In genomic region chr5:139863855-139864558, GRCh38 we compare ENCODE assay signal across 8 cellular contexts.
A peak's percentile ranks its signal among the peaks of the same experiment; 100 is the strongest.
DNase-seq lines count a peak whose midpoint lies in the region; ATAC-seq and TF ChIP-seq lines count a peak whose summit lies in the region.
"Had no signal": no experiment of that assay in that cellular context is flagged by ENCODE, and none has a peak within 500 bp of the region (broad histone marks: within the 10 kb centered on the region; RNA-seq: fewer than 3 reads in every experiment).

No MANE protein-coding gene starts in this region.

- no peaks in the 10 kb centered on the region for H3K9me3 ChIP-seq in trophoblast cell (ENCODE audit: insufficient read depth, low read depth, low read length)

- H3K27me3 Mint-ChIP-seq in activated naive CD4-positive, alpha-beta T cell treated with anti-CD3 and anti-CD28 coated beads, Interleukin-2, amount 10 ng/mL, durations not matched to agents 7 days and 5 days, result peaks cover 49% of the 10 kb centered on the region

- H4K8ac ChIP-seq in trophoblast cell (ENCODE audit: low read depth, low read length), result no peak overlapping the region

- no peak overlapping the region for H3K23ac ChIP-seq in trophoblast cell (ENCODE audit: low read length)

- H3K79me2 ChIP-seq in trophoblast cell (ENCODE audit: control insufficient read depth, insufficient read depth, low read length, poor library complexity), result no peaks in the 10 kb centered on the region

- peak; percentile 72 for DNase-seq in GM12865 (ENCODE audit: low read depth)
- peak; percentile 37 for DNase-seq in SHP77 treated with DMSO at 0.1 percent for 48 hours (lab: John Stamatoyannopoulos, UW)
- peak; percentile 68 for DNase-seq in activated naive CD4-positive, alpha-beta T cell treated with anti-CD3 and anti-CD28 coated beads, Interleukin-2, amount 10 ng/mL, durations not matched to agents 7 days and 5 days
- peak; percentile 16 for DNase-seq in glomerular endothelial cell (ENCODE audit: extremely low read depth, low read depth, low spot score)
- DNase-seq in trophoblast cell, result peak; percentile 60 to 72
- DNase-seq in ureter (ENCODE audit: low spot score), result peak; percentile 77

- H3K27ac Mint-ChIP-seq in activated naive CD4-positive, alpha-beta T cell treated with anti-CD3 and anti-CD28 coated beads, Interleukin-2, amount 10 ng/mL, durations not matched to agents 7 days and 5 days, result no peak overlapping the region

- no peak overlapping the region for H3K4me2 ChIP-seq in trophoblast cell (ENCODE audit: low read length)

- no peak overlapping the region for H2AFZ ChIP-seq in trophoblast cell (ENCODE audit: insufficient read depth, low read length, poor library complexity)

- no peaks in the 10 kb centered on the region for H3K36me3 Mint-ChIP-seq in activated naive CD4-positive, alpha-beta T cell treated with anti-CD3 and anti-CD28 coated beads, Interleukin-2, amount 10 ng/mL, durations not matched to agents 7 days and 5 days

- H3K27ac ChIP-seq in trophoblast cell (ENCODE audit: low read depth, low read length), result no peak overlapping the region
- H3K27ac ChIP-seq: epithelial cell of prostate had no signal

- H3K18ac ChIP-seq in trophoblast cell (ENCODE audit: low read length), result no peak overlapping the region

- H3K9ac ChIP-seq in trophoblast cell (ENCODE audit: low read length), result no peak overlapping the region

- H3K4me3 Mint-ChIP-seq in activated naive CD4-positive, alpha-beta T cell treated with anti-CD3 and anti-CD28 coated beads, Interleukin-2, amount 10 ng/mL, durations not matched to agents 7 days and 5 days, result no peak overlapping the region

- H3K36me3 ChIP-seq in trophoblast cell (ENCODE audit: control insufficient read depth in 1 of 2, insufficient read depth in 2 of 2, low read length in 2 of 2), result no peaks in the 10 kb centered on the region

- H3K4me3 ChIP-seq in GM12865 (ENCODE audit: low read depth, low read length) (no peak overlapping the region), trophoblast cell (ENCODE audit: low read depth, low read length) (no peak overlapping the region)

- no peak overlapping the region for H3K4ac ChIP-seq in trophoblast cell (ENCODE audit: low read depth, low read length)

- H4K12ac ChIP-seq in trophoblast cell (ENCODE audit: low read depth, low read length), result no peak overlapping the region

- H2BK120ac ChIP-seq in trophoblast cell (ENCODE audit: insufficient read depth, low read length, poor library complexity), result no peak overlapping the region

- H3K79me1 ChIP-seq in trophoblast cell (ENCODE audit: low read length), result no peaks in the 10 kb centered on the region

- H3K9me3 Mint-ChIP-seq in activated naive CD4-positive, alpha-beta T cell treated with anti-CD3 and anti-CD28 coated beads, Interleukin-2, amount 10 ng/mL, durations not matched to agents 7 days and 5 days, result no peaks in the 10 kb centered on the region

- peaks cover 3% of the 10 kb centered on the region for H3K27me3 ChIP-seq in trophoblast cell (ENCODE audit: insufficient read depth, low read length)

- H2AK5ac ChIP-seq in trophoblast cell (ENCODE audit: low read length), result no peak overlapping the region

- no peak overlapping the region for H4K91ac ChIP-seq in trophoblast cell (ENCODE audit: low read depth, low read length)

- CTCF ChIA-PET in activated naive CD4-positive, alpha-beta T cell treated with anti-CD3 and anti-CD28 coated beads, Interleukin-2, amount 10 ng/mL, durations not matched to agents 7 days and 5 days (lab: Charles Lee), result interaction anchor here (1.1 to 2.9 kb wide), 8 partner anchors 8 to 107 kb away, joined by 3 to 22 read pairs (median 10); no protein-coding TSS in a partner anchor

- no peaks in the 10 kb centered on the region for H3K4me1 Mint-ChIP-seq in activated naive CD4-positive, alpha-beta T cell treated with anti-CD3 and anti-CD28 coated beads, Interleukin-2, amount 10 ng/mL, durations not matched to agents 7 days and 5 days

- H2BK5ac ChIP-seq in trophoblast cell (ENCODE audit: low read depth, low read length, poor library complexity), result no peak overlapping the region

- H2BK12ac ChIP-seq in trophoblast cell (ENCODE audit: low read length), result no peak overlapping the region

- no peak overlapping the region for H3K14ac ChIP-seq in trophoblast cell (ENCODE audit: low read length)

- H3K4me1 ChIP-seq in trophoblast cell (ENCODE audit: control insufficient read depth in 1 of 2, insufficient read depth in 2 of 2, low read length in 2 of 2), result no peaks in the 10 kb centered on the region

- TF ChIP-seq CTCF in GM12865 (IDR thresholded peaks at IDR 0.05; ENCODE audit: insufficient read depth, low read depth, low read length, missing control alignments), result peak; percentile 81

- ATAC-seq in HG03175 (IDR thresholded peaks at IDR 0.05; ENCODE audit: unreplicated experiment), result peak; percentile 62

- no CpG with 5 or more reads among the region's 5 CpGs for WGBS in trophoblast cell (ENCODE audit: extremely low coverage, insufficient coverage, insufficient read length)

Comparison
In these comparisons a context has a peak if more than half of its experiments do, and no peak if none do; other contexts are left out.
1. DNase-seq: peak in every context shown above with its lines; median percentile 77 in ureter; 72 in GM12865; 68 in activated naive CD4-positive, alpha-beta T cell treated with anti-CD3 and anti-CD28 coated beads, Interleukin-2, amount 10 ng/mL, durations not matched to agents 7 days and 5 days; 66 in trophoblast cell; 37 in SHP77 treated with DMSO at 0.1 percent for 48 hours; 16 in glomerular endothelial cell.